Comparison of ENCODE assay signal across 8 cellular contexts in genomic region chr10:119651514-119652327, GRCh38. TPM values are rescaled to one million over a fixed set of nuclear protein-coding genes. Genes with fewer than 3 reads are reported as not detected.
DNase-seq lines count a peak whose midpoint lies in the region; ATAC-seq and TF ChIP-seq lines count a peak whose summit lies in the region.

No MANE protein-coding gene starts in this region.

- no peaks in the 10 kb centered on the region for H3K9me3 Mint-ChIP-seq in natural killer cell treated with Interleukin-12 subunit alpha and Interleukin-12 subunit beta and Interleukin-15 and Interleukin-18, amount 100 ng/mL, for 72 hours

- peak overlapping the region; percentile 85 for H3K4me3 ChIP-seq in WI38 (ENCODE audit: low read depth, low read length)
- H3K4me3 ChIP-seq in epithelial cell of esophagus (ENCODE audit: low read length) = peak overlapping the region; percentile 59

- peaks cover 3 to 6% of the 10 kb centered on the region in 2 donors for H3K27me3 Mint-ChIP-seq in natural killer cell treated with Interleukin-12 subunit alpha and Interleukin-12 subunit beta and Interleukin-15 and Interleukin-18, amount 100 ng/mL, for 72 hours

- peak overlapping the region; percentile 64 to 87 for H3K27ac Mint-ChIP-seq in natural killer cell treated with Interleukin-12 subunit alpha and Interleukin-12 subunit beta and Interleukin-15 and Interleukin-18, amount 100 ng/mL, for 72 hours

- H3K36me3 Mint-ChIP-seq in natural killer cell treated with Interleukin-12 subunit alpha and Interleukin-12 subunit beta and Interleukin-15 and Interleukin-18, amount 100 ng/mL, for 72 hours = no peaks in the 10 kb centered on the region

- peaks cover 28 to 31% of the 10 kb centered on the region in 2 donors for H3K4me1 Mint-ChIP-seq in natural killer cell treated with Interleukin-12 subunit alpha and Interleukin-12 subunit beta and Interleukin-15 and Interleukin-18, amount 100 ng/mL, for 72 hours (ENCODE audit: low read depth in 2 of 2)

- DNase-seq in epithelial cell of esophagus (ENCODE audit: low read depth) (no peak), NCI-H1092 treated with DMSO at 0.1 percent for 48 hours (lab: John Stamatoyannopoulos, UW) (no peak), NCI-H748 treated with DMSO at 0.1 percent for 48 hours (lab: John Stamatoyannopoulos, UW) (no peak)
- DNase-seq in natural killer cell treated with Interleukin-12 subunit alpha and Interleukin-12 subunit beta and Interleukin-15 and Interleukin-18, amount 100 ng/mL, for 72 hours (ENCODE audit: low spot score) = peak; percentile 63

- peak overlapping the region; percentile 80 for H3K4me3 Mint-ChIP-seq in natural killer cell treated with Interleukin-12 subunit alpha and Interleukin-12 subunit beta and Interleukin-15 and Interleukin-18, amount 100 ng/mL, for 72 hours

- ATAC-seq in GM18498 (IDR thresholded peaks at IDR 0.05; ENCODE audit: unreplicated experiment) (peak; percentile 17), HG02885 (IDR thresholded peaks at IDR 0.05; ENCODE audit: poor library complexity, unreplicated experiment) (peak; percentile 33), HG03378 (IDR thresholded peaks at IDR 0.05; ENCODE audit: unreplicated experiment) (no peak)
- peak; percentile 30 to 42 for ATAC-seq in natural killer cell treated with Interleukin-12 subunit alpha and Interleukin-12 subunit beta and Interleukin-15 and Interleukin-18, amount 100 ng/mL, for 72 hours

- TF ChIP-seq CTCF in WI38 (IDR thresholded peaks at IDR 0.05; ENCODE audit: low read depth, low read length) = no peak
- TF ChIP-seq CTCF in epithelial cell of esophagus (IDR thresholded peaks at IDR 0.05; ENCODE audit: insufficient read depth, low read depth, low read length, missing control alignments) = no peak

RNA-seq across cellular contexts. Expression of gene BAG3, which starts 0.5 kb away (rescaled TPM):
- total RNA-seq in natural killer cell treated with Interleukin-12 subunit alpha and Interleukin-12 subunit beta and Interleukin-15 and Interleukin-18, amount 100 ng/mL, for 72 hours = 10 to 100 TPM; 10.5 to 12.7 TPM

RNA-seq across cellular contexts. Expression of gene TIAL1, which starts 55.0 kb away (rescaled TPM):
- 100 to 1,000 TPM; 138 to 152 TPM for total RNA-seq in natural killer cell treated with Interleukin-12 subunit alpha and Interleukin-12 subunit beta and Interleukin-15 and Interleukin-18, amount 100 ng/mL, for 72 hours
